Comparison of ENCODE assay signal across 28 cellular contexts in the genomic region with DNA sequence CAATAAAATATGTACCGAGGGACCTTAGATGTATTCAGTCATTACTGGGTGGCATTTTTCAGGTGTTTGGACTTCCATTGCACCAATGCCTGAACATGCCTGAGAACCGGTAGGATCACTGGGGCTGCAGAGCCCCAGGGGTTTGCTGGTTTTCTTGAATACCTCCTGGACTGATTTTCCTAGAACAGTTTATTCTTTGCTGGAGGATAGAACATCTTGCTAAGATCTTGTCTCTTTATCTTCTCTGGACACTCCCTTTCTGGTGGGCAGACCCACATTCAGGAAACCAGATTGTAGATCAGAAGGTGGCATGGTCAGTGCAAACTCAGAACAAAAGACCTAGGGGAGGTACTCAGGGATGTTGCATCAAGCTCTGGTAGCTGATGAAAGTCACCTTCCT.
DNase-seq lines count a peak whose midpoint lies in the region; ATAC-seq and TF ChIP-seq lines count a peak whose summit lies in the region.
"Had no signal": no experiment of that assay in that cellular context is flagged by ENCODE, and none has a peak within 500 bp of the region (broad histone marks: within the 10 kb centered on the region; RNA-seq: fewer than 3 reads in every experiment).

No MANE protein-coding gene starts in this region.

- no peak overlapping the region for H3K14ac ChIP-seq in trophoblast cell (ENCODE audit: low read length)

- H4K8ac ChIP-seq in trophoblast cell (ENCODE audit: low read depth, low read length), result no peak overlapping the region

- no peak for ATAC-seq in activated naive CD4-positive, alpha-beta T cell treated with anti-CD3 and anti-CD28 coated beads, Interleukin-2, amount 50 U/mL, for 72 hours
- ATAC-seq in HG02973 (IDR thresholded peaks at IDR 0.05; ENCODE audit: unreplicated experiment), result no peak
- ATAC-seq: GM23338; stimulated activated naive CD8-positive, alpha-beta T cell treated with anti-CD3 and anti-CD28 coated beads, Interleukin-15, amount 100 ng/mL, for 72 hours; upper lobe of right lung had no signal

- peaks cover 54% of the 10 kb centered on the region for H3K4me1 Mint-ChIP-seq in HFFc6 (ENCODE audit: low read depth)

- H2BK5ac ChIP-seq in trophoblast cell (ENCODE audit: low read depth, low read length, poor library complexity), result no peak overlapping the region

- peaks cover 2% of the 10 kb centered on the region; the same call in 1 of the 2 replicates for H3K27me3 Mint-ChIP-seq in HFFc6 (ENCODE audit: insufficient read depth)
- H3K27me3 Mint-ChIP-seq: B cell; dendritic cell treated with granulocyte-macrophage colony-stimulating factor and Interleukin-4, amounts not matched to agents 40 ng/mL and 50 ng/mL, for 4 days; stimulated activated naive CD8-positive, alpha-beta T cell treated with anti-CD3 and anti-CD28 coated beads, Interleukin-15, amount 100 ng/mL, for 72 hours had no signal

- peaks cover 13% of the 10 kb centered on the region for H3K79me1 ChIP-seq in trophoblast cell (ENCODE audit: low read length)

- H3K23ac ChIP-seq in trophoblast cell (ENCODE audit: low read length), result no peak overlapping the region

- H3K27me3 ChIP-seq in left ventricle myocardium inferior (ENCODE audit: low read depth) (no peaks in the 10 kb centered on the region), esophagus (ENCODE audit: control insufficient read depth in 1 of 2, insufficient read depth in 2 of 2, low read length in 2 of 2) (no peaks in the 10 kb centered on the region), trophoblast cell (ENCODE audit: insufficient read depth, low read length) (no peaks in the 10 kb centered on the region)
- H3K27me3 ChIP-seq: Peyer's patch, SJCRH30, upper lobe of right lung had no signal

- H4K91ac ChIP-seq in trophoblast cell (ENCODE audit: low read depth, low read length), result no peak overlapping the region

- H2AK5ac ChIP-seq in trophoblast cell (ENCODE audit: low read length), result no peak overlapping the region

- peaks cover 80% of the 10 kb centered on the region for H3K4me1 ChIP-seq in left ventricle myocardium inferior
- peaks cover 0 to 32% of the 10 kb centered on the region in 2 donors for H3K4me1 ChIP-seq in esophagus (ENCODE audit: control insufficient read depth in 2 of 2, insufficient read depth in 2 of 2, low read length in 1 of 2)
- peaks cover 19 to 35% of the 10 kb centered on the region in 2 experiments for H3K4me1 ChIP-seq in trophoblast cell (ENCODE audit: control insufficient read depth in 1 of 2, insufficient read depth in 2 of 2, low read length in 2 of 2)
- H3K4me1 ChIP-seq: Peyer's patch had no signal

- H3K4me2 ChIP-seq in trophoblast cell (ENCODE audit: low read length), result no peak overlapping the region

- H3K18ac ChIP-seq in trophoblast cell (ENCODE audit: low read length), result no peak overlapping the region

- H3K36me3 Mint-ChIP-seq in activated naive CD4-positive, alpha-beta T cell treated with anti-CD3 and anti-CD28 coated beads, Interleukin-2, amount 50 U/mL, for 72 hours, result no peaks in the 10 kb centered on the region
- H3K36me3 Mint-ChIP-seq in HFFc6 (ENCODE audit: low read depth), result no peaks in the 10 kb centered on the region
- H3K36me3 Mint-ChIP-seq: immature natural killer cell had no signal

- no peak overlapping the region for H3K4me3 Mint-ChIP-seq in HFFc6
- H3K4me3 Mint-ChIP-seq: B cell; dendritic cell treated with granulocyte-macrophage colony-stimulating factor and Interleukin-4, amounts not matched to agents 40 ng/mL and 50 ng/mL, for 4 days; GM23338; immature natural killer cell; nephron; stimulated activated naive CD8-positive, alpha-beta T cell treated with anti-CD3 and anti-CD28 coated beads, Interleukin-15, amount 100 ng/mL, for 72 hours had no signal

- no peaks in the 10 kb centered on the region for H3K9me3 Mint-ChIP-seq in activated naive CD4-positive, alpha-beta T cell treated with anti-CD3 and anti-CD28 coated beads, Interleukin-2, amount 50 U/mL, for 72 hours
- H3K9me3 Mint-ChIP-seq in HFFc6, result no peaks in the 10 kb centered on the region
- H3K9me3 Mint-ChIP-seq: GM23338; immature natural killer cell; stimulated activated naive CD8-positive, alpha-beta T cell treated with anti-CD3 and anti-CD28 coated beads, Interleukin-15, amount 100 ng/mL, for 72 hours had no signal

- H3K9me3 ChIP-seq in left ventricle myocardium inferior (replicated peaks) (no peaks in the 10 kb centered on the region), esophagus (ENCODE audit: control insufficient read depth in 2 of 2, insufficient read depth in 1 of 2, low read depth in 1 of 2, low read length in 1 of 2) (no peaks in the 10 kb centered on the region), trophoblast cell (ENCODE audit: insufficient read depth, low read depth, low read length) (no peaks in the 10 kb centered on the region)
- H3K9me3 ChIP-seq: Peyer's patch, upper lobe of right lung had no signal

- no peak overlapping the region for H3K4ac ChIP-seq in trophoblast cell (ENCODE audit: low read depth, low read length)

- no peak overlapping the region for H2AFZ ChIP-seq in trophoblast cell (ENCODE audit: insufficient read depth, low read length, poor library complexity)
- H2AFZ ChIP-seq: GM23338 had no signal

- intact Hi-C loops in left ventricle myocardium inferior (cut with micrococcal nuclease) (no loop called here), cardiac septum (cut with DNase I) (no loop called here)

- H2BK12ac ChIP-seq in trophoblast cell (ENCODE audit: low read length), result no peak overlapping the region

- no peak overlapping the region for H2BK120ac ChIP-seq in trophoblast cell (ENCODE audit: insufficient read depth, low read length, poor library complexity)

- no peak overlapping the region for H4K12ac ChIP-seq in trophoblast cell (ENCODE audit: low read depth, low read length)

- DNase-seq in left ventricle myocardium inferior (no peak), cardiac septum (ENCODE audit: low spot score) (no peak), trophoblast cell (peak; percentile 75 to 86), DMS153 (lab: John Stamatoyannopoulos, UW) (no peak), HFFc6 (no peak)
- no peak for DNase-seq in activated naive CD4-positive, alpha-beta T cell treated with anti-CD3 and anti-CD28 coated beads, Interleukin-2, amount 50 U/mL, for 72 hours (ENCODE audit: low spot score in 2 of 2)
- DNase-seq: activated CD4-positive, alpha-beta T cell treated with anti-CD3 and anti-CD28 coated beads for 4 hours; activated CD8-positive, alpha-beta memory T cell treated with anti-CD3 and anti-CD28 coated beads for 24 hours; activated gamma-delta T cell treated with Interleukin-2 at 50 U/mL for 16 hours; activated T-cell treated with anti-CD3 and anti-CD28 coated beads, Interleukin-2, amount 50 U/mL, for 1 hour; DMS79 treated with DMSO at 0.1 percent for 48 hours; hippocampal formation; immature natural killer cell; left ventricle myocardium superior; NCI-H2171; NCI-H526; Peyer's patch; SJCRH30; stimulated activated CD4-positive, alpha-beta T cell treated with anti-CD3 and anti-CD28 coated beads, Interleukin-15, amount 100 ng/mL, for 24 hours; stimulated activated naive CD8-positive, alpha-beta T cell treated with anti-CD3 and anti-CD28 coated beads, Interleukin-15, amount 100 ng/mL, for 72 hours; T-helper 1 cell; upper lobe of right lung had no signal

- H3K36me3 ChIP-seq in left ventricle myocardium inferior (no peaks in the 10 kb centered on the region), esophagus (ENCODE audit: control insufficient read depth in 2 of 2, insufficient read depth in 2 of 2, low read length in 1 of 2) (no peaks in the 10 kb centered on the region), trophoblast cell (ENCODE audit: control insufficient read depth in 1 of 2, insufficient read depth in 2 of 2, low read length in 2 of 2) (peaks cover 3 to 10% of the 10 kb centered on the region in 2 experiments)
- H3K36me3 ChIP-seq: Peyer's patch, SJCRH30, upper lobe of right lung had no signal

- H3K9ac ChIP-seq in trophoblast cell (ENCODE audit: low read length), result no peak overlapping the region

- no peak overlapping the region for H3K27ac Mint-ChIP-seq in activated naive CD4-positive, alpha-beta T cell treated with anti-CD3 and anti-CD28 coated beads, Interleukin-2, amount 50 U/mL, for 72 hours
- H3K27ac Mint-ChIP-seq in HFFc6, result no peak overlapping the region
- H3K27ac Mint-ChIP-seq: B cell; dendritic cell treated with granulocyte-macrophage colony-stimulating factor and Interleukin-4, amounts not matched to agents 40 ng/mL and 50 ng/mL, for 4 days; GM23338; immature natural killer cell; nephron; stimulated activated naive CD8-positive, alpha-beta T cell treated with anti-CD3 and anti-CD28 coated beads, Interleukin-15, amount 100 ng/mL, for 72 hours had no signal

- 51 to 68% methylated on average over 2 of the region's 2 CpGs for WGBS in esophagus, 2 donors
- WGBS in trophoblast cell (ENCODE audit: extremely low coverage, insufficient coverage, insufficient read length), result no CpG with 5 or more reads among the region's 2 CpGs

- H3K79me2 ChIP-seq in trophoblast cell (ENCODE audit: control insufficient read depth, insufficient read depth, low read length, poor library complexity), result peaks cover 11% of the 10 kb centered on the region

- no peak overlapping the region for H3K4me3 ChIP-seq in left ventricle myocardium inferior
- H3K4me3 ChIP-seq in esophagus (ENCODE audit: low read depth in 1 of 2, low read length in 2 of 2), result no peak overlapping the region
- H3K4me3 ChIP-seq in trophoblast cell (ENCODE audit: low read depth, low read length), result no peak overlapping the region
- H3K4me3 ChIP-seq: GM23338, Peyer's patch, SJCRH30, upper lobe of right lung had no signal

- TF ChIP-seq CTCF in left ventricle myocardium inferior (IDR thresholded peaks at IDR 0.05; ENCODE audit: borderline replicate concordance) (no peak), HFFc6 (IDR thresholded peaks at IDR 0.05) (no peak)

- H3K27ac ChIP-seq in left ventricle myocardium inferior (replicated peaks) (peak overlapping the region; percentile 87), esophagus (ENCODE audit: low read depth in 2 of 2, low read length in 1 of 2) (peak overlapping the region; percentile 17 to 64), trophoblast cell (ENCODE audit: low read depth, low read length) (no peak overlapping the region)
- H3K27ac ChIP-seq: Peyer's patch, SJCRH30, upper lobe of right lung had no signal

Comparison
In these comparisons a context has a peak if more than half of its experiments do, and no peak if none do; other contexts are left out.
1. DNase-seq: peak in trophoblast cell (2 of 2); none in left ventricle myocardium inferior (single experiment), cardiac septum (single experiment), activated naive CD4-positive, alpha-beta T cell treated with anti-CD3 and anti-CD28 coated beads, Interleukin-2, amount 50 U/mL, for 72 hours (0 of 2), DMS153 (single experiment) and HFFc6 (single experiment).